Comparison of ENCODE assay signal across 14 cellular contexts in genomic region chr18:48356909-48357631, GRCh38. TPM values are rescaled to one million over a fixed set of nuclear protein-coding genes. Genes with fewer than 3 reads are reported as not detected.
DNase-seq lines count a peak whose midpoint lies in the region; ATAC-seq, FAIRE-seq and TF ChIP-seq lines count a peak whose summit lies in the region.
"Had no signal": no experiment of that assay in that cellular context is flagged by ENCODE, and none has a peak within 500 bp of the region (broad histone marks: within the 10 kb centered on the region; RNA-seq: fewer than 3 reads in every experiment).

No MANE protein-coding gene starts in this region.

- DNase-seq in right atrium auricular region (ENCODE audit: low spot score) (peak; percentile 38), Right ventricle myocardium inferior (ENCODE audit: missing footprints) (no peak), bronchial epithelial cell (ENCODE audit: low read depth) (peak; percentile 63), lower lobe of right lung (no peak), gastrocnemius medialis (no peak), superior temporal gyrus (ENCODE audit: extremely low spot score) (no peak), GM19240 (ENCODE audit: insufficient read length, low spot score) (no peak)
- DNase-seq in central memory CD4-positive, alpha-beta T cell, result no peak
- DNase-seq: activated CD4-positive, alpha-beta T cell treated with anti-CD3 and anti-CD28 coated beads, Interleukin-2, amount 10 ng/mL, durations not matched to agents 7 days and 5 days; AML-193; aorta; dorsolateral prefrontal cortex; posterior cingulate gyrus; T-helper 17 cell had no signal

- ATAC-seq in Right ventricle myocardium inferior, result no peak
- peak; percentile 7 to 32 for ATAC-seq in lower lobe of right lung
- ATAC-seq in gastrocnemius medialis, result no peak
- ATAC-seq: T-helper 17 cell had no signal

- intact Hi-C loops in Right ventricle myocardium inferior (cut with DNase I) (no loop called here), lower lobe of right lung (cut with DNase I) (no loop called here), gastrocnemius medialis (cut with DNase I; ENCODE audit: low total_unique reads) (no loop called here)

- in situ Hi-C loops in gastrocnemius medialis (cut with MboI; ENCODE audit: low sequenced_read_pairs in 4 of 4), result no loop called here

- H3K4me1 ChIP-seq in right atrium auricular region (no peaks in the 10 kb centered on the region), lower lobe of right lung (no peaks in the 10 kb centered on the region), gastrocnemius medialis (no peaks in the 10 kb centered on the region)

- TF ChIP-seq POLR2A in gastrocnemius medialis (IDR thresholded peaks at IDR 0.05), result no peak

- H3K36me3 ChIP-seq in right atrium auricular region (no peaks in the 10 kb centered on the region), bronchial epithelial cell (ENCODE audit: control insufficient read depth, insufficient read depth, low read length) (no peaks in the 10 kb centered on the region), lower lobe of right lung (no peaks in the 10 kb centered on the region), gastrocnemius medialis (no peaks in the 10 kb centered on the region)

- H3K9me3 ChIP-seq in right atrium auricular region, result no peaks in the 10 kb centered on the region
- no peaks in the 10 kb centered on the region for H3K9me3 ChIP-seq in lower lobe of right lung
- H3K9me3 ChIP-seq in gastrocnemius medialis, result no peaks in the 10 kb centered on the region

- TF ChIP-seq CTCF in right atrium auricular region (IDR thresholded peaks at IDR 0.05) (no peak), bronchial epithelial cell (IDR thresholded peaks at IDR 0.05; ENCODE audit: insufficient read depth, low read length, severe bottlenecking) (no peak), lower lobe of right lung (IDR thresholded peaks at IDR 0.05) (no peak), gastrocnemius medialis (IDR thresholded peaks at IDR 0.05 in 4 of 5, conservative IDR thresholded peaks at IDR 0.05 in 1 of 5) (no peak)

- peak; percentile 23 for FAIRE-seq in bronchial epithelial cell (lab: Jason Lieb, UNC)

- H3K27ac ChIP-seq in right atrium auricular region (no peak overlapping the region), lower lobe of right lung (no peak overlapping the region), gastrocnemius medialis (no peak overlapping the region)
- H3K27ac ChIP-seq: dorsolateral prefrontal cortex had no signal

- H3K4me3 ChIP-seq in right atrium auricular region, result no peak overlapping the region
- H3K4me3 ChIP-seq in bronchial epithelial cell (ENCODE audit: low read depth, low read length), result no peak overlapping the region
- H3K4me3 ChIP-seq in lower lobe of right lung, result no peak overlapping the region
- no peak overlapping the region for H3K4me3 ChIP-seq in gastrocnemius medialis
- H3K4me3 ChIP-seq: dorsolateral prefrontal cortex had no signal

- H3K27me3 ChIP-seq in right atrium auricular region (no peaks in the 10 kb centered on the region), bronchial epithelial cell (ENCODE audit: control insufficient read depth, insufficient read depth, low read length) (no peaks in the 10 kb centered on the region), lower lobe of right lung (ENCODE audit: low read depth) (no peaks in the 10 kb centered on the region), gastrocnemius medialis (no peaks in the 10 kb centered on the region)

RNA-seq across cellular contexts. Expression of gene ZBTB7C, which starts 52.1 kb away (rescaled TPM):
- 1 to 10 TPM; 1.8 to 7.7 TPM for total RNA-seq in right atrium auricular region
- 3.2 TPM for total RNA-seq in Right ventricle myocardium inferior
- total RNA-seq in bronchial epithelial cell, result under 0.01 and 1.2 TPM in 2 replicates
- 15.0 TPM for total RNA-seq in lower lobe of right lung
- 10 to 100 TPM in 1 of 4 donors, 1 to 10 TPM in 1, under 1 TPM in 2; 0.53 to 12.3 (median 1.1) TPM for total RNA-seq in gastrocnemius medialis

Comparison
In these comparisons a context has a peak if more than half of its experiments do, and no peak if none do; other contexts are left out.
1. DNase-seq: peak in right atrium auricular region (single experiment) and bronchial epithelial cell (single experiment); none in Right ventricle myocardium inferior (single experiment), lower lobe of right lung (single experiment), gastrocnemius medialis (0 of 2), superior temporal gyrus (single experiment), central memory CD4-positive, alpha-beta T cell (single experiment) and GM19240 (single experiment).
2. ATAC-seq: peak in lower lobe of right lung (2 of 2); none in Right ventricle myocardium inferior (single experiment) and gastrocnemius medialis (0 of 2).